1 cellular context compared by ENCODE assay signal in genomic region chr17:29357821-29358232, GRCh38.
TF ChIP-seq lines count a peak whose summit lies in the region.

No MANE protein-coding gene starts in this region.

TF ChIP-seq in GM12878, 131 proteins besides CTCF, POLR2A, EP300 and RAD21 (continued from another document):
- TF ChIP-seq SREBF1 (IDR thresholded peaks at IDR 0.05; ENCODE audit: low read length) (no peak), BHLHE40 (IDR thresholded peaks at IDR 0.05; ENCODE audit: borderline replicate concordance in 1 of 2, low read depth in 2 of 2, low read length in 1 of 2) (no peak), USF1 (IDR thresholded peaks at IDR 0.05; ENCODE audit: borderline replicate concordance, extremely low read length, insufficient read depth, low read depth, low read length) (no peak), SKIL (IDR thresholded peaks at IDR 0.05; ENCODE audit: low read depth, poor library complexity, severe bottlenecking) (no peak), RBBP5 (conservative IDR thresholded peaks at IDR 0.05) (no peak), ATF2 (IDR thresholded peaks at IDR 0.05; ENCODE audit: low read length) (no peak), PKNOX1 (IDR thresholded peaks at IDR 0.05) (peak; percentile 33; the same call in 1 of the 2 replicates), NFYA (IDR thresholded peaks at IDR 0.05; ENCODE audit: borderline replicate concordance, low read depth, low read length) (no peak), SMARCA5 (IDR thresholded peaks at IDR 0.05) (no peak), POLR2AphosphoS2 (IDR thresholded peaks at IDR 0.05; ENCODE audit: low read depth, low read length) (no peak), ESRRA (IDR thresholded peaks at IDR 0.05; ENCODE audit: low read length) (no peak), CUX1 (IDR thresholded peaks at IDR 0.05; ENCODE audit: insufficient replicate concordance, low read depth, low read length) (no peak), WRNIP1 (IDR thresholded peaks at IDR 0.05; ENCODE audit: borderline replicate concordance, low read depth, low read length) (no peak), CBX5 (IDR thresholded peaks at IDR 0.05; ENCODE audit: low read depth) (no peak), POLR2AphosphoS5 (IDR thresholded peaks at IDR 0.05; ENCODE audit: low read length) (no peak), ZNF622 (IDR thresholded peaks at IDR 0.05) (no peak), RAD51 (IDR thresholded peaks at IDR 0.05) (no peak), NFXL1 (IDR thresholded peaks at IDR 0.05; ENCODE audit: borderline replicate concordance) (no peak), MYB (IDR thresholded peaks at IDR 0.05; ENCODE audit: borderline replicate concordance, low read depth, low read length) (no peak), ZNF24 (IDR thresholded peaks at IDR 0.05) (0 out of 2 replicates have a peak, but pooled peaks have one; percentile 31), HCFC1 (IDR thresholded peaks at IDR 0.05; ENCODE audit: low read length) (no peak), JUNB (IDR thresholded peaks at IDR 0.05) (peak; percentile 36; the same call in 1 of the 2 replicates)
TF ChIP-seq in GM12878: peak in this region for 4.
